8 cellular contexts compared by ENCODE assay signal in the genomic region with DNA sequence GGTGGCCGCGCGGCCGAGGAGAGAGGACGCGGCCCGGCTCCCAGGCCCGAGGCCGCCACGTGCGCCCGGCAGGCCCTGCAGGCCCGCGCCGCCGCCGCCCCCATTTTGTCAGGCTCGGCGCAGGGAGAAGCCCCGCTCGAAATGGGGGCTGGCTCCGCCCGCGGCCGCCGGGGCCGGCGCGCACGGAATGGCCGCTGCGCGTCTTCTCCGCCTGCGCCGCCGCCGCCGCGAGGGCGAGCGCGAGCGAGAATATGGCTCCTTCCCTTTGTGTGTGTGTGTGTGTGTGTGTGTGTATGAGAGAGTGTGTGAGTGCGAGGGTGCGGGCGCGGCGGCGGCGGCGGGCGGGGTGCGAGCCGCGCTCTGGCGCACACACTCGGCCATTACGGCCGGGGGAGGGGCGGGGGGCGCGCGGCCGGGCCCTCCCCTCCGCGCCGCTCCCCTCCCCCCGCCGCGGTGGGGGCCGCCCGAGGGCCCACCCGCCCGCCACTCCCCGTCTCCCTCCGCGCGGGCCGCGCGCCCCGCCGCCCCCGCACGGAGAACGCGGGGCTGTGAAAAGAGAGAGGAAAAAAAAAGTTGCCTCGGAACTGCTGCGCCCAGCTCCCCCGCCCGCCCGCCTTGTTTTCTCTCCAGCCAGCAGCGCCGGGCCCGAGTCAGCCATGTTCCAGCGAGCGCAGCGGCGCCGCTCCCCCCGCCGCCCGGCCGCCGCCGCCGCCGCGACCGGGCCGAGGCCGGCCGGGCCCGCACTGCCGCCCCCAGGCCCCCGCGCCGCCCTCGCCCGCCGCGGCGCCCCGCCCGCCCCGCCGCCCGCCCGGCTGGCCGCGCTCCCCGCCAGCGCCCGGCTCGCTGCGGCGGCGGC. TPM values are rescaled to one million over a fixed set of nuclear protein-coding genes. Genes with fewer than 3 reads are reported as not detected.
DNase-seq lines count a peak whose midpoint lies in the region; ATAC-seq, FAIRE-seq and TF ChIP-seq lines count a peak whose summit lies in the region.

No MANE protein-coding gene starts in this region.

- no peak for TF ChIP-seq CTCF in MM.1S (IDR thresholded peaks at IDR 0.05; ENCODE audit: low read length)
- no peak for TF ChIP-seq CTCF in astrocyte (IDR thresholded peaks at IDR 0.05; ENCODE audit: insufficient read depth, low read depth, low read length)
- no peak for TF ChIP-seq CTCF in sigmoid colon (IDR thresholded peaks at IDR 0.05)

- ATAC-seq in GM18519 (IDR thresholded peaks at IDR 0.05; ENCODE audit: low FRiP score, unreplicated experiment): no peak

- no peak for FAIRE-seq in astrocyte (lab: Jason Lieb, UNC)

- H3K36me3 ChIP-seq in MM.1S (replicated peaks; ENCODE audit: insufficient read depth, low read length) (peaks cover 3% of the 10 kb centered on the region; the same call in 1 of the 2 replicates), astrocyte (ENCODE audit: insufficient read depth, low read length) (peaks cover 18% of the 10 kb centered on the region), sigmoid colon (peaks cover 0 to 21% (median 9%) of the 10 kb centered on the region in 4 donors)

- DNase-seq in GDM1 (lab: John Stamatoyannopoulos, UW): peak; percentile 94
- DNase-seq in H4 (ENCODE audit: low spot score): peak; percentile 66
- DNase-seq in MM.1S: peak; percentile 19
- DNase-seq in T-helper 2 cell treated with Interferon-gamma antibody and Interleukin-4, amounts not matched to agents 5 μg/mL and 100 μg/mL, for 36 hours (ENCODE audit: low spot score): peak; percentile 75
- peak; percentile 77 for DNase-seq in astrocyte (ENCODE audit: low read depth)
- peak; percentile 76 to 86 for DNase-seq in hippocampal formation (lab: John Stamatoyannopoulos, UW)
- peak; percentile 86 for DNase-seq in sigmoid colon

- peak overlapping the region; percentile 98 for H3K27ac Mint-ChIP-seq in T-helper 2 cell treated with Interferon-gamma antibody and Interleukin-4, amounts not matched to agents 5 μg/mL and 100 μg/mL, for 36 hours
- H3K27ac Mint-ChIP-seq in astrocyte (ENCODE audit: unreplicated experiment): peak overlapping the region; percentile 34

- H3K4me3 ChIP-seq in MM.1S (ENCODE audit: low read length) (peak overlapping the region; percentile 72), astrocyte (ENCODE audit: insufficient read depth, low read depth, low read length) (peak overlapping the region; percentile 75), sigmoid colon (peak overlapping the region; percentile 52 to 81 (median 66))

- H3K4me2 ChIP-seq in MM.1S (ENCODE audit: low read depth, low read length) (no peak overlapping the region), astrocyte (ENCODE audit: low read length) (peak overlapping the region; percentile 84)

- H3K9ac ChIP-seq in MM.1S (ENCODE audit: low read length) (peak overlapping the region; percentile 79), astrocyte (ENCODE audit: low read length) (peak overlapping the region; percentile 90)

- peaks cover 2% of the 10 kb centered on the region for H3K27me3 Mint-ChIP-seq in T-helper 2 cell treated with Interferon-gamma antibody and Interleukin-4, amounts not matched to agents 5 μg/mL and 100 μg/mL, for 36 hours (ENCODE audit: low read depth)
- no peaks in the 10 kb centered on the region for H3K27me3 Mint-ChIP-seq in astrocyte (ENCODE audit: low read depth, unreplicated experiment)

- H3K27ac ChIP-seq in MM.1S (ENCODE audit: low read length): peak overlapping the region; percentile 85
- peak overlapping the region; percentile 79 for H3K27ac ChIP-seq in astrocyte (ENCODE audit: low read depth, low read length)
- peak overlapping the region; percentile 92 to 99 (median 98) for H3K27ac ChIP-seq in sigmoid colon

- no peaks in the 10 kb centered on the region for H3K9me3 Mint-ChIP-seq in T-helper 2 cell treated with Interferon-gamma antibody and Interleukin-4, amounts not matched to agents 5 μg/mL and 100 μg/mL, for 36 hours
- no peaks in the 10 kb centered on the region for H3K9me3 Mint-ChIP-seq in astrocyte (ENCODE audit: unreplicated experiment)

- no peak for TF ChIP-seq POLR2A in sigmoid colon (IDR thresholded peaks at IDR 0.05)

- peaks cover 33% of the 10 kb centered on the region for H3K36me3 Mint-ChIP-seq in T-helper 2 cell treated with Interferon-gamma antibody and Interleukin-4, amounts not matched to agents 5 μg/mL and 100 μg/mL, for 36 hours (ENCODE audit: low read depth)
- no peaks in the 10 kb centered on the region for H3K36me3 Mint-ChIP-seq in astrocyte (ENCODE audit: low read depth, unreplicated experiment)

- H3K4me1 ChIP-seq in MM.1S (ENCODE audit: low read length) (peaks cover 7% of the 10 kb centered on the region; the same call in 1 of the 2 replicates), astrocyte (ENCODE audit: insufficient read depth, low read length) (peaks cover 23% of the 10 kb centered on the region), sigmoid colon (peaks cover 2 to 32% (median 25%) of the 10 kb centered on the region in 4 donors)

- TF ChIP-seq EP300 in sigmoid colon (IDR thresholded peaks at IDR 0.05): no peak

- intact Hi-C loops in sigmoid colon (cut with DNase I): loop anchor here (1.0 to 10.0 kb wide), 14 partner anchors 42 to 870 kb away; a partner anchor contains a TSS

- WGBS in sigmoid colon, 2 donors: 0 to 1% methylated on average over 134 to 139 of the region's 139 CpGs

- no peaks in the 10 kb centered on the region for H3K9me2 ChIP-seq in MM.1S (replicated peaks; ENCODE audit: insufficient read depth, low read length)

- H3K4me1 Mint-ChIP-seq in T-helper 2 cell treated with Interferon-gamma antibody and Interleukin-4, amounts not matched to agents 5 μg/mL and 100 μg/mL, for 36 hours (ENCODE audit: low read depth): peaks cover 31% of the 10 kb centered on the region
- H3K4me1 Mint-ChIP-seq in astrocyte (ENCODE audit: low read depth, unreplicated experiment): peaks cover 16% of the 10 kb centered on the region

- H3K9me3 ChIP-seq in MM.1S (replicated peaks; ENCODE audit: insufficient read depth, low read length): no peaks in the 10 kb centered on the region
- H3K9me3 ChIP-seq in astrocyte (ENCODE audit: insufficient read depth, low read depth, low read length): no peaks in the 10 kb centered on the region
- H3K9me3 ChIP-seq in sigmoid colon: no peaks in the 10 kb centered on the region

- no peaks in the 10 kb centered on the region for H4K20me1 ChIP-seq in MM.1S (ENCODE audit: insufficient read depth, low read length)
- H4K20me1 ChIP-seq in astrocyte (ENCODE audit: insufficient read depth, low read length): no peaks in the 10 kb centered on the region

- no peak overlapping the region for H2AFZ ChIP-seq in MM.1S (ENCODE audit: low read length)
- H2AFZ ChIP-seq in astrocyte (ENCODE audit: low read depth, low read length): no peak overlapping the region

- H3F3A ChIP-seq in MM.1S (ENCODE audit: insufficient read depth, low read length): peaks cover 21% of the 10 kb centered on the region

- peak overlapping the region; percentile 96 for H3K4me3 Mint-ChIP-seq in T-helper 2 cell treated with Interferon-gamma antibody and Interleukin-4, amounts not matched to agents 5 μg/mL and 100 μg/mL, for 36 hours
- peak overlapping the region; percentile 96 for H3K4me3 Mint-ChIP-seq in astrocyte (ENCODE audit: unreplicated experiment)

- peaks cover 24% of the 10 kb centered on the region for H3K79me2 ChIP-seq in MM.1S (ENCODE audit: low read length)
- peaks cover 33% of the 10 kb centered on the region for H3K79me2 ChIP-seq in astrocyte (ENCODE audit: insufficient read depth, low read length)

- H3K27me3 ChIP-seq in MM.1S (replicated peaks; ENCODE audit: insufficient read depth, low read length) (no peaks in the 10 kb centered on the region), astrocyte (ENCODE audit: insufficient read depth, low read length) (no peaks in the 10 kb centered on the region), sigmoid colon (no peaks in the 10 kb centered on the region)

RNA-seq across cellular contexts. Expression of a gene that starts 1.0 kb away (rescaled TPM):
- 764 and 846 TPM in 2 replicates for total RNA-seq in H4 (2014; rRNA removed; shearing (Covaris generic))
- total RNA-seq in astrocyte (177 and 200 TPM in 2 replicates), sigmoid colon (100 to 1,000 TPM; 212 to 492 (median 270) TPM)
- 100 to 1,000 TPM; 306 to 519 (median 384) TPM for polyA plus RNA-seq in sigmoid colon

RNA-seq across cellular contexts. Expression of a gene that starts 42.4 kb away (rescaled TPM):
- total RNA-seq in H4 (2014; rRNA removed; shearing (Covaris generic)): not detected in 2 replicates
- total RNA-seq in astrocyte (not detected in 2 replicates), sigmoid colon (1 to 10 TPM in 1 of 4 donors, under 1 TPM in 1, not detected in 2; 0.95 to 1.6 TPM)
- under 1 TPM in 2 of 3 donors, not detected in 1; 0.09 to 0.60 TPM for polyA plus RNA-seq in sigmoid colon

Comparison
In these comparisons a context has a peak if more than half of its experiments do, and no peak if none do; other contexts are left out.
1. DNase-seq: peak in every context shown above with its lines; median percentile 94 in GDM1; 86 in sigmoid colon; 81 in hippocampal formation; 77 in astrocyte; 75 in T-helper 2 cell treated with Interferon-gamma antibody and Interleukin-4, amounts not matched to agents 5 μg/mL and 100 μg/mL, for 36 hours; 66 in H4; 19 in MM.1S.